In the genomic region with DNA sequence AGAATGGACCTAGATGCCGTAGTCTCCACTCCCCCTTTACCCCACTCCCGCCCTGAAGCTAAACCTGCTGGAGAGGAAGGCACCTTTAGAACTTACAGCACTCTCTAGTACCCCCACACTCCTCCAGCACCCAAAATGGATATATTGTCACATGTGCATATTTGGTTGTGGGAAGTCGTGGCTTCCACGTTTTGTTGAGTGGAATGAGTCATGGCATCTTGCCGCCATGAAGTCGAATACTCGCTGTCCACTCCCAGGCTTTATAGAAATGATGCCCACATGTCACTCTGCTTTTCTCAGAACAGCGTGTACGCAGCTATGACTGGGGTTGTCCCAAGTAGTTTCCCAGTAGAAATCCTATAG, we compare ENCODE assay signal across 8 cellular contexts. TPM values are rescaled to one million over a fixed set of nuclear protein-coding genes. Genes with fewer than 3 reads are reported as not detected.
A peak's percentile ranks its signal among the peaks of the same experiment; 100 is the strongest.
DNase-seq lines count a peak whose midpoint lies in the region; ATAC-seq and TF ChIP-seq lines count a peak whose summit lies in the region.

No MANE protein-coding gene starts in this region.

- peak; percentile 5 for ATAC-seq in HG03025 (IDR thresholded peaks at IDR 0.05; ENCODE audit: low FRiP score, unreplicated experiment)

- DNase-seq in stimulated activated CD4-positive, alpha-beta T cell treated with anti-CD3 and anti-CD28 coated beads, Interleukin-12 subunit alpha, Interleukin-12 subunit beta, amount 100 ng/mL, for 24 hours (ENCODE audit: low read depth in 2 of 2) = peak; percentile 31 to 35
- DNase-seq in stimulated activated CD4-positive, alpha-beta T cell treated with anti-CD3 and anti-CD28 coated beads, Interleukin-4, amount 100 ng/mL, for 1 hour = no peak
- DNase-seq in NOMO-1 treated with dmso at 0.1 percent for 144 hours (lab: John Stamatoyannopoulos, UW; ENCODE audit: unreplicated experiment) = peak; percentile 51
- DNase-seq in glutamatergic neuron = no peak
- DNase-seq in pons (ENCODE audit: low spot score) = peak; percentile 71
- no peak for DNase-seq in ecto neural progenitor cell (ENCODE audit: low spot score)

- H3K27ac Mint-ChIP-seq in activated naive CD4-positive, alpha-beta T cell treated with anti-CD3 and anti-CD28 coated beads, Interleukin-2, amount 50 U/mL, for 24 hours = peak overlapping the region; percentile 99
- H3K27ac Mint-ChIP-seq in glutamatergic neuron (ENCODE audit: unreplicated experiment) = peak overlapping the region; percentile 99

- peaks cover 34% of the 10 kb centered on the region for H3K4me1 Mint-ChIP-seq in activated naive CD4-positive, alpha-beta T cell treated with anti-CD3 and anti-CD28 coated beads, Interleukin-2, amount 50 U/mL, for 24 hours
- peaks cover 9% of the 10 kb centered on the region for H3K4me1 Mint-ChIP-seq in glutamatergic neuron (ENCODE audit: low read depth, unreplicated experiment)

- peaks cover 24% of the 10 kb centered on the region for H3K36me3 Mint-ChIP-seq in activated naive CD4-positive, alpha-beta T cell treated with anti-CD3 and anti-CD28 coated beads, Interleukin-2, amount 50 U/mL, for 24 hours
- H3K36me3 Mint-ChIP-seq in glutamatergic neuron (ENCODE audit: unreplicated experiment) = peaks cover under 1% of the 10 kb centered on the region

- H3K9me3 Mint-ChIP-seq in activated naive CD4-positive, alpha-beta T cell treated with anti-CD3 and anti-CD28 coated beads, Interleukin-2, amount 50 U/mL, for 24 hours = no peaks in the 10 kb centered on the region
- H3K9me3 Mint-ChIP-seq in glutamatergic neuron (ENCODE audit: unreplicated experiment) = peaks cover 10% of the 10 kb centered on the region

- TF ChIP-seq CTCF in glutamatergic neuron (IDR thresholded peaks at IDR 0.05; ENCODE audit: partially characterized antibody, unreplicated experiment) = no peak

- H3K27me3 Mint-ChIP-seq in activated naive CD4-positive, alpha-beta T cell treated with anti-CD3 and anti-CD28 coated beads, Interleukin-2, amount 50 U/mL, for 24 hours = no peaks in the 10 kb centered on the region
- peaks cover 6% of the 10 kb centered on the region for H3K27me3 Mint-ChIP-seq in glutamatergic neuron (ENCODE audit: unreplicated experiment)

- peak overlapping the region; percentile 98 for H3K4me3 Mint-ChIP-seq in activated naive CD4-positive, alpha-beta T cell treated with anti-CD3 and anti-CD28 coated beads, Interleukin-2, amount 50 U/mL, for 24 hours
- H3K4me3 Mint-ChIP-seq in glutamatergic neuron (ENCODE audit: unreplicated experiment) = peak overlapping the region; percentile 98

RNA-seq across cellular contexts. Expression of a gene that starts 0.5 kb away (rescaled TPM):
- 36.2 TPM for total RNA-seq in glutamatergic neuron (ENCODE audit: unreplicated experiment)

RNA-seq across cellular contexts. Expression of a gene that starts 0.7 kb away (rescaled TPM):
- total RNA-seq in glutamatergic neuron (ENCODE audit: unreplicated experiment) = 16.2 TPM

Comparison
In these comparisons a context has a peak if more than half of its experiments do, and no peak if none do; other contexts are left out.
1. DNase-seq: peak in stimulated activated CD4-positive, alpha-beta T cell treated with anti-CD3 and anti-CD28 coated beads, Interleukin-12 subunit alpha, Interleukin-12 subunit beta, amount 100 ng/mL, for 24 hours (2 of 2), NOMO-1 treated with dmso at 0.1 percent for 144 hours (single experiment) and pons (single experiment); none in stimulated activated CD4-positive, alpha-beta T cell treated with anti-CD3 and anti-CD28 coated beads, Interleukin-4, amount 100 ng/mL, for 1 hour (single experiment), glutamatergic neuron (single experiment) and ecto neural progenitor cell (single experiment).